In the genomic region with DNA sequence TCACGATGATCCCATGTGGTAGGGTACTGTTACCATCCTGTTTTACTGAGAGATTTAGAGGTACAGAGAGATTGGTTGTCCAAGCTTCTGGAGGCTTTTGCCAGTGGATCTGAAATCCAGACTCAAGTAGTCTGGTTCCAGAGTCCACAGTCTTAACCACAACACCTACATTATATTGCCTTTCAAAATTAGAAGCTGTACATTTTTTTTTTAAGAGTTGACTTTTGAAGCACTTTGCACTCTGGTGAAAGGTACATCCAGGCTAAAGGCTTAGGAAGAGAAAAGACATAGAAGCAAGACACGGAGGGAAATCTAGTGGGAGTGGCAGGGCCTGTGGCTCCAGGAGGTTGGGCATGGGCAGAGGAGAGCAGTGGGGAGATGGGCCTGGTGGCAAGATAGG, we compare ENCODE assay signal across 21 cellular contexts.
DNase-seq lines count a peak whose midpoint lies in the region; ATAC-seq and TF ChIP-seq lines count a peak whose summit lies in the region.
"Had no signal": no experiment of that assay in that cellular context is flagged by ENCODE, and none has a peak within 500 bp of the region (broad histone marks: within the 10 kb centered on the region; RNA-seq: fewer than 3 reads in every experiment).

No MANE protein-coding gene starts in this region.

- TF ChIP-seq CTCF in brain (conservative IDR thresholded peaks at IDR 0.05) (no peak), tibial artery (IDR thresholded peaks at IDR 0.05) (no peak)

- no peak overlapping the region for H3K4me3 Mint-ChIP-seq in activated CD4-positive, alpha-beta T cell treated with anti-CD3 and anti-CD28 coated beads, Interleukin-2, amount 10 ng/mL, durations not matched to agents 24 days and 14 days
- H3K4me3 Mint-ChIP-seq in brain, result no peak overlapping the region
- H3K4me3 Mint-ChIP-seq: activated CD8-positive, alpha-beta T cell treated with anti-CD3 and anti-CD28 coated beads, Interleukin-2, amount 10 ng/mL, durations not matched to agents 7 days and 5 days; activated T-cell treated with anti-CD3 and anti-CD28 coated beads, Interleukin-2, amount 50 U/mL, for 4 hours; effector memory CD8-positive, alpha-beta T cell; neural crest cell had no signal

- H3K4me3 ChIP-seq in muscle layer of duodenum (ENCODE audit: low read depth in 1 of 2, low read length in 2 of 2) (no peak overlapping the region), tibial artery (no peak overlapping the region)

- DNase-seq in activated CD4-positive, alpha-beta T cell treated with anti-CD3 and anti-CD28 coated beads, Interleukin-2, amount 10 ng/mL, durations not matched to agents 24 days and 14 days, result no peak
- DNase-seq in activated CD4-positive, alpha-beta T cell treated with anti-CD3 and anti-CD28 coated beads, Interleukin-2, amount 50 U/mL, for 1 hour, result no peak
- DNase-seq in tibial artery (no peak), hippocampal formation (lab: John Stamatoyannopoulos, UW) (no peak), NCI-H1930 (lab: John Stamatoyannopoulos, UW) (no peak)
- DNase-seq: activated CD8-positive, alpha-beta T cell treated with anti-CD3 and anti-CD28 coated beads, Interleukin-2, amount 10 ng/mL, durations not matched to agents 7 days and 5 days; activated T-cell treated with anti-CD3 and anti-CD28 coated beads, Interleukin-2, amount 50 U/mL, for 4 hours; BE2C; caudate nucleus; effector memory CD8-positive, alpha-beta T cell; hypothalamus; NCI-H1048; NCI-H2081; retina; SHP77 had no signal

- peaks cover 60% of the 10 kb centered on the region for H3K4me1 Mint-ChIP-seq in activated CD4-positive, alpha-beta T cell treated with anti-CD3 and anti-CD28 coated beads, Interleukin-2, amount 10 ng/mL, durations not matched to agents 24 days and 14 days
- H3K4me1 Mint-ChIP-seq in brain, result peaks cover 74% of the 10 kb centered on the region

- peaks cover 38% of the 10 kb centered on the region for H3K36me3 Mint-ChIP-seq in activated CD4-positive, alpha-beta T cell treated with anti-CD3 and anti-CD28 coated beads, Interleukin-2, amount 10 ng/mL, durations not matched to agents 24 days and 14 days (ENCODE audit: low read depth)
- H3K36me3 Mint-ChIP-seq in brain, result peaks cover 15% of the 10 kb centered on the region

- H3K9me3 ChIP-seq in muscle layer of duodenum (ENCODE audit: control insufficient read depth in 1 of 2, low read length in 2 of 2) (no peaks in the 10 kb centered on the region), tibial artery (no peaks in the 10 kb centered on the region)
- H3K9me3 ChIP-seq: BE2C had no signal

- peak overlapping the region; percentile 83 for H3K27ac Mint-ChIP-seq in activated CD4-positive, alpha-beta T cell treated with anti-CD3 and anti-CD28 coated beads, Interleukin-2, amount 10 ng/mL, durations not matched to agents 24 days and 14 days
- H3K27ac Mint-ChIP-seq in brain, result peak overlapping the region in 4 of 5 experiments; percentile 3 to 80 (median 24)
- H3K27ac Mint-ChIP-seq: activated CD8-positive, alpha-beta T cell treated with anti-CD3 and anti-CD28 coated beads, Interleukin-2, amount 10 ng/mL, durations not matched to agents 7 days and 5 days had no signal

- intact Hi-C loops in activated CD4-positive, alpha-beta T cell treated with anti-CD3 and anti-CD28 coated beads, Interleukin-2, amount 10 ng/mL, durations not matched to agents 24 days and 14 days (cut with micrococcal nuclease), result loop anchor here (5.0 kb wide), 1 partner anchor 45 kb away; no protein-coding TSS in a partner anchor
- intact Hi-C loops in tibial artery (cut with DNase I; ENCODE audit: low total_unique reads), result loop anchor here (5.0 kb wide), 1 partner anchor 65 kb away; no protein-coding TSS in a partner anchor

- H3K27me3 ChIP-seq in muscle layer of duodenum (ENCODE audit: low read depth, low read length) (no peaks in the 10 kb centered on the region), tibial artery (no peaks in the 10 kb centered on the region)
- H3K27me3 ChIP-seq: BE2C had no signal

- peaks cover 39 to 76% of the 10 kb centered on the region in 2 donors for H3K4me1 ChIP-seq in muscle layer of duodenum (ENCODE audit: control insufficient read depth in 1 of 2, insufficient read depth in 2 of 2, low read length in 2 of 2)
- H3K4me1 ChIP-seq in tibial artery, result peaks cover 0 to 96% (median 78%) of the 10 kb centered on the region in 4 donors

- H3K27me3 Mint-ChIP-seq in activated CD4-positive, alpha-beta T cell treated with anti-CD3 and anti-CD28 coated beads, Interleukin-2, amount 10 ng/mL, durations not matched to agents 24 days and 14 days, result no peaks in the 10 kb centered on the region
- H3K27me3 Mint-ChIP-seq in brain, result no peaks in the 10 kb centered on the region
- H3K27me3 Mint-ChIP-seq: effector memory CD8-positive, alpha-beta T cell had no signal

- H3K27ac ChIP-seq in muscle layer of duodenum (ENCODE audit: low read length), result peak overlapping the region; percentile 70
- peak overlapping the region; percentile 72 to 79 for H3K27ac ChIP-seq in tibial artery
- H3K27ac ChIP-seq: KMS-11, VCaP had no signal

- peaks cover 8% of the 10 kb centered on the region for H3K9me3 Mint-ChIP-seq in activated CD4-positive, alpha-beta T cell treated with anti-CD3 and anti-CD28 coated beads, Interleukin-2, amount 10 ng/mL, durations not matched to agents 24 days and 14 days
- peaks cover 0 to 3% (median 0%) of the 10 kb centered on the region in 5 experiments for H3K9me3 Mint-ChIP-seq in brain
- H3K9me3 Mint-ChIP-seq: activated T-cell treated with anti-CD3 and anti-CD28 coated beads, Interleukin-2, amount 50 U/mL, for 4 hours; effector memory CD8-positive, alpha-beta T cell; neural crest cell had no signal

- no peak for ATAC-seq in HG03108 (IDR thresholded peaks at IDR 0.05; ENCODE audit: unreplicated experiment)
- ATAC-seq: activated CD8-positive, alpha-beta T cell treated with anti-CD3 and anti-CD28 coated beads, Interleukin-2, amount 10 ng/mL, durations not matched to agents 7 days and 5 days; activated T-cell treated with anti-CD3 and anti-CD28 coated beads, Interleukin-2, amount 50 U/mL, for 4 hours; effector memory CD8-positive, alpha-beta T cell had no signal

- H3K36me3 ChIP-seq in muscle layer of duodenum (ENCODE audit: control insufficient read depth in 1 of 2, insufficient read depth in 2 of 2, low read length in 2 of 2), result peaks cover 0 to 5% of the 10 kb centered on the region in 2 donors
- H3K36me3 ChIP-seq in tibial artery, result no peaks in the 10 kb centered on the region
